Comparison of ENCODE assay signal across 1 cellular context in the genomic region with DNA sequence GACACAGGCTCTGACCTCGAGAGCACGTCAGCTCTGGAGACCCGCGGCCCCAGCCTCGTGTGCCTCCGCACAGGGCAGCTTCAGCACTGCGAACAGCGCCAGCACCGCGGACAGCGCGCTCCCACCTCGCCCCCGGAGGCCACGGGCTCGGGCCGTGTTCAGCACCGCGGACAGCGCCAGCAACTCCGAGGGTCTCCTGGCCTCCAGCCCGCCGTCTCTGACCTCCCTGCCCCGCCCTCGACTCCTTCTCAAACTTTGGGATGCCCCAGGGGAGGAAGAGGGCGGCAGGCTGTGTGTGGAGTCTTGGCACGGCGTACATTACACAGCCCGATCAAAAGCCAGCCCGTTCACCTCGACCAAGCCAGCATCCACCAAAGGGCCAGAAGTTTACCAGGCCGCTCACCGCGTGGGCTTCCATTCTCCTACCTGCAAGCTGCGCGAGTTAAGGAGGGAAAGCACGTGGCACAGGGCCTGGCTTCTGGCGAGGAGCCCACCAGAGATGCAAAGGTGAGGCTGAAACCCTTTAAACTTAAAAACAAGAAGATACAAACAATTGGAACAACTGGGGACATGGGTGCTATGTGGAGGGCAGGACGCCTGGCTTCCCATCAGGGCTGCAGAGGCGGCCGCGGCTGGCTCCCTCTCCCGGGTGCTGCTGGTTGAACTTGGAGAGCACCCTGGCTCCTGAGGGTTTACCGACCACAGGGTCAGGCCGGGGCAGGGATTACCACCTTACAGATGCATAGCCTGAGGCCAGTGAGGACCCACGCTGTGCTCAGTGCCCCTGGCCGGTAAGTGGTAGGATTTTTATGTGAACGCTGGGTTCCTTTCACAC.
TF ChIP-seq lines count a peak whose summit lies in the region.

No MANE protein-coding gene starts in this region.

TF ChIP-seq in HEK293, 187 proteins besides CTCF, POLR2A, EP300 and RAD21 (continued from another document and continues in another):
- TF ChIP-seq, protein P1, sequence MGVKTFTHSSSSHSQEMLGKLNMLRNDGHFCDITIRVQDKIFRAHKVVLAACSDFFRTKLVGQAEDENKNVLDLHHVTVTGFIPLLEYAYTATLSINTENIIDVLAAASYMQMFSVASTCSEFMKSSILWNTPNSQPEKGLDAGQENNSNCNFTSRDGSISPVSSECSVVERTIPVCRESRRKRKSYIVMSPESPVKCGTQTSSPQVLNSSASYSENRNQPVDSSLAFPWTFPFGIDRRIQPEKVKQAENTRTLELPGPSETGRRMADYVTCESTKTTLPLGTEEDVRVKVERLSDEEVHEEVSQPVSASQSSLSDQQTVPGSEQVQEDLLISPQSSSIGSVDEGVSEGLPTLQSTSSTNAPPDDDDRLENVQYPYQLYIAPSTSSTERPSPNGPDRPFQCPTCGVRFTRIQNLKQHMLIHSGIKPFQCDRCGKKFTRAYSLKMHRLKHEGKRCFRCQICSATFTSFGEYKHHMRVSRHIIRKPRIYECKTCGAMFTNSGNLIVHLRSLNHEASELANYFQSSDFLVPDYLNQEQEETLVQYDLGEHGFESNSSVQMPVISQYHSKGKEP (tag by site-specific recombination; IDR thresholded peaks at IDR 0.05) = no peak
- peak; percentile 98 for TF ChIP-seq HOXA7 (CRISPR knock-in tag; IDR thresholded peaks at IDR 0.05; ENCODE audit: borderline replicate concordance)
- TF ChIP-seq ZNF423 (tag by site-specific recombination; IDR thresholded peaks at IDR 0.05) = no peak
- TF ChIP-seq ZNF585B (tag by site-specific recombination; IDR thresholded peaks at IDR 0.05) = no peak
- TF ChIP-seq ZNF280D (tag by site-specific recombination; IDR thresholded peaks at IDR 0.05) = no peak
- TF ChIP-seq ZNF426 (tag by site-specific recombination; IDR thresholded peaks at IDR 0.05) = no peak
- TF ChIP-seq, protein P2, sequence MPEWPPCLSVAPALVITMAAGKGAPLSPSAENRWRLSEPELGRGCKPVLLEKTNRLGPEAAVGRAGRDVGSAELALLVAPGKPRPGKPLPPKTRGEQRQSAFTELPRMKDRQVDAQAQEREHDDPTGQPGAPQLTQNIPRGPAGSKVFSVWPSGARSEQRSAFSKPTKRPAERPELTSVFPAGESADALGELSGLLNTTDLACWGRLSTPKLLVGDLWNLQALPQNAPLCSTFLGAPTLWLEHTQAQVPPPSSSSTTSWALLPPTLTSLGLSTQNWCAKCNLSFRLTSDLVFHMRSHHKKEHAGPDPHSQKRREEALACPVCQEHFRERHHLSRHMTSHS (tag by site-specific recombination; IDR thresholded peaks at IDR 0.05) = no peak
- TF ChIP-seq ZIC2 (tag by site-specific recombination; IDR thresholded peaks at IDR 0.05) = no peak
- no peak for TF ChIP-seq GLI2 (tag by site-specific recombination; IDR thresholded peaks at IDR 0.05; ENCODE audit: borderline replicate concordance, low read depth)
- TF ChIP-seq ZNF366 (tag by site-specific recombination; conservative IDR thresholded peaks at IDR 0.05) = no peak
- TF ChIP-seq ZNF768 (tag by site-specific recombination; IDR thresholded peaks at IDR 0.05) = no peak
- TF ChIP-seq IKZF3 (tag by site-specific recombination; IDR thresholded peaks at IDR 0.05) = no peak
- TF ChIP-seq SP2 (tag by site-specific recombination; IDR thresholded peaks at IDR 0.05) = no peak
- TF ChIP-seq ZBTB21 (tag by site-specific recombination; IDR thresholded peaks at IDR 0.05) = no peak
- no peak for TF ChIP-seq REPIN1 (tag by site-specific recombination; IDR thresholded peaks at IDR 0.05; ENCODE audit: low read depth)
- TF ChIP-seq ZNF114 (tag by site-specific recombination; IDR thresholded peaks at IDR 0.05) = no peak
- no peak for TF ChIP-seq ZNF596 (tag by site-specific recombination; IDR thresholded peaks at IDR 0.05)
- no peak for TF ChIP-seq ZNF561 (tag by site-specific recombination; IDR thresholded peaks at IDR 0.05; ENCODE audit: borderline replicate concordance)
- no peak for TF ChIP-seq ZSCAN30 (tag by site-specific recombination; IDR thresholded peaks at IDR 0.05)
- TF ChIP-seq ZNF23 (tag by site-specific recombination; IDR thresholded peaks at IDR 0.05; ENCODE audit: borderline replicate concordance) = no peak
- TF ChIP-seq ZNF621 (tag by site-specific recombination; IDR thresholded peaks at IDR 0.05) = no peak
- TF ChIP-seq, protein P3, sequence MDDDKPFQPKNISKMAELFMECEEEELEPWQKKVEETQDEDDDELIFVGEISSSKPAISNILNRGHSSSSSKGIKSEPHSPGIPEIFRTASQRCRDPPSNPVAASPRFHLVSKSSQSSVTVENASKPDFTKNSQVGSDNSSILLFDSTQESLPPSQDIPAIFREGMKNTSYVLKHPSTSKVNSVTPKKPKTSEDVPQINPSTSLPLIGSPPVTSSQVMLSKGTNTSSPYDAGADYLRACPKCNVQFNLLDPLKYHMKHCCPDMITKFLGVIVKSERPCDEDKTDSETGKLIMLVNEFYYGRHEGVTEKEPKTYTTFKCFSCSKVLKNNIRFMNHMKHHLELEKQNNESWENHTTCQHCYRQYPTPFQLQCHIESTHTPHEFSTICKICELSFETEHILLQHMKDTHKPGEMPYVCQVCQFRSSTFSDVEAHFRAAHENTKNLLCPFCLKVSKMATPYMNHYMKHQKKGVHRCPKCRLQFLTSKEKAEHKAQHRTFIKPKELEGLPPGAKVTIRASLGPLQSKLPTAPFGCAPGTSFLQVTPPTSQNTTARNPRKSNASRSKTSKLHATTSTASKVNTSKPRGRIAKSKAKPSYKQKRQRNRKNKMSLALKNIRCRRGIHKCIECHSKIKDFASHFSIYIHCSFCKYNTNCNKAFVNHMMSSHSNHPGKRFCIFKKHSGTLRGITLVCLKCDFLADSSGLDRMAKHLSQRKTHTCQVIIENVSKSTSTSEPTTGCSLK (tag by site-specific recombination; IDR thresholded peaks at IDR 0.05) = no peak
- TF ChIP-seq PBX3 (CRISPR knock-in tag; IDR thresholded peaks at IDR 0.05) = peak; percentile 100
- TF ChIP-seq ZNF112 (tag by site-specific recombination; IDR thresholded peaks at IDR 0.05) = no peak
- no peak for TF ChIP-seq ZNF302 (tag by site-specific recombination; IDR thresholded peaks at IDR 0.05; ENCODE audit: low read depth)
- TF ChIP-seq, protein P4, sequence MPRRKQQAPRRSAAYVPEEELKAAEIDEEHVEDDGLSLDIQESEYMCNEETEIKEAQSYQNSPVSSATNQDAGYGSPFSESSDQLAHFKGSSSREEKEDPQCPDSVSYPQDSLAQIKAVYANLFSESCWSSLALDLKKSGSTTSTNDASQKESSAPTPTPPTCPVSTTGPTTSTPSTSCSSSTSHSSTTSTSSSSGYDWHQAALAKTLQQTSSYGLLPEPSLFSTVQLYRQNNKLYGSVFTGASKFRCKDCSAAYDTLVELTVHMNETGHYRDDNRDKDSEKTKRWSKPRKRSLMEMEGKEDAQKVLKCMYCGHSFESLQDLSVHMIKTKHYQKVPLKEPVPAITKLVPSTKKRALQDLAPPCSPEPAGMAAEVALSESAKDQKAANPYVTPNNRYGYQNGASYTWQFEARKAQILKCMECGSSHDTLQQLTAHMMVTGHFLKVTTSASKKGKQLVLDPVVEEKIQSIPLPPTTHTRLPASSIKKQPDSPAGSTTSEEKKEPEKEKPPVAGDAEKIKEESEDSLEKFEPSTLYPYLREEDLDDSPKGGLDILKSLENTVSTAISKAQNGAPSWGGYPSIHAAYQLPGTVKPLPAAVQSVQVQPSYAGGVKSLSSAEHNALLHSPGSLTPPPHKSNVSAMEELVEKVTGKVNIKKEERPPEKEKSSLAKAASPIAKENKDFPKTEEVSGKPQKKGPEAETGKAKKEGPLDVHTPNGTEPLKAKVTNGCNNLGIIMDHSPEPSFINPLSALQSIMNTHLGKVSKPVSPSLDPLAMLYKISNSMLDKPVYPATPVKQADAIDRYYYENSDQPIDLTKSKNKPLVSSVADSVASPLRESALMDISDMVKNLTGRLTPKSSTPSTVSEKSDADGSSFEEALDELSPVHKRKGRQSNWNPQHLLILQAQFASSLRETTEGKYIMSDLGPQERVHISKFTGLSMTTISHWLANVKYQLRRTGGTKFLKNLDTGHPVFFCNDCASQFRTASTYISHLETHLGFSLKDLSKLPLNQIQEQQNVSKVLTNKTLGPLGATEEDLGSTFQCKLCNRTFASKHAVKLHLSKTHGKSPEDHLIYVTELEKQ (tag by site-specific recombination; IDR thresholded peaks at IDR 0.05; ENCODE audit: borderline replicate concordance) = no peak
- no peak for TF ChIP-seq OSR2 (tag by site-specific recombination; IDR thresholded peaks at IDR 0.05)
- no peak for TF ChIP-seq ZNF157 (tag by site-specific recombination; IDR thresholded peaks at IDR 0.05)
- peak; percentile 100 for TF ChIP-seq REST (tag by site-specific recombination; IDR thresholded peaks at IDR 0.05)
- TF ChIP-seq ZNF404 (tag by site-specific recombination; IDR thresholded peaks at IDR 0.05) = no peak
- TF ChIP-seq ZNF776 (tag by site-specific recombination; IDR thresholded peaks at IDR 0.05; ENCODE audit: borderline replicate concordance) = no peak
- TF ChIP-seq ZNF560 (tag by site-specific recombination; IDR thresholded peaks at IDR 0.05; ENCODE audit: borderline replicate concordance) = no peak
- TF ChIP-seq, protein P5, sequence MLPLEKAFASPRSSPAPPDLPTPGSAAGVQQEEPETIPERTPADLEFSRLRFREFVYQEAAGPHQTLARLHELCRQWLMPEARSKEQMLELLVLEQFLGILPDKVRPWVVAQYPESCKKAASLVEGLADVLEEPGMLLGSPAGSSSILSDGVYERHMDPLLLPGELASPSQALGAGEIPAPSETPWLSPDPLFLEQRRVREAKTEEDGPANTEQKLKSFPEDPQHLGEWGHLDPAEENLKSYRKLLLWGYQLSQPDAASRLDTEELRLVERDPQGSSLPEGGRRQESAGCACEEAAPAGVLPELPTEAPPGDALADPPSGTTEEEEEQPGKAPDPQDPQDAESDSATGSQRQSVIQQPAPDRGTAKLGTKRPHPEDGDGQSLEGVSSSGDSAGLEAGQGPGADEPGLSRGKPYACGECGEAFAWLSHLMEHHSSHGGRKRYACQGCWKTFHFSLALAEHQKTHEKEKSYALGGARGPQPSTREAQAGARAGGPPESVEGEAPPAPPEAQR (tag by site-specific recombination; IDR thresholded peaks at IDR 0.05) = no peak
- no peak for TF ChIP-seq SALL2 (tag by site-specific recombination; IDR thresholded peaks at IDR 0.05; ENCODE audit: borderline replicate concordance)
- TF ChIP-seq ZNF747 (tag by site-specific recombination; IDR thresholded peaks at IDR 0.05) = no peak
- TF ChIP-seq GLI4 (tag by site-specific recombination; IDR thresholded peaks at IDR 0.05) = no peak
- TF ChIP-seq GFI1B (tag by site-specific recombination; IDR thresholded peaks at IDR 0.05) = no peak
- no peak for TF ChIP-seq ZSCAN16 (tag by site-specific recombination; IDR thresholded peaks at IDR 0.05)
- peak; percentile 99 for TF ChIP-seq HOXC10 (CRISPR knock-in tag; IDR thresholded peaks at IDR 0.05)
- TF ChIP-seq ZNF664 (tag by site-specific recombination; IDR thresholded peaks at IDR 0.05) = no peak
